ENCODE assay signal across 1 cellular context in the genomic region with DNA sequence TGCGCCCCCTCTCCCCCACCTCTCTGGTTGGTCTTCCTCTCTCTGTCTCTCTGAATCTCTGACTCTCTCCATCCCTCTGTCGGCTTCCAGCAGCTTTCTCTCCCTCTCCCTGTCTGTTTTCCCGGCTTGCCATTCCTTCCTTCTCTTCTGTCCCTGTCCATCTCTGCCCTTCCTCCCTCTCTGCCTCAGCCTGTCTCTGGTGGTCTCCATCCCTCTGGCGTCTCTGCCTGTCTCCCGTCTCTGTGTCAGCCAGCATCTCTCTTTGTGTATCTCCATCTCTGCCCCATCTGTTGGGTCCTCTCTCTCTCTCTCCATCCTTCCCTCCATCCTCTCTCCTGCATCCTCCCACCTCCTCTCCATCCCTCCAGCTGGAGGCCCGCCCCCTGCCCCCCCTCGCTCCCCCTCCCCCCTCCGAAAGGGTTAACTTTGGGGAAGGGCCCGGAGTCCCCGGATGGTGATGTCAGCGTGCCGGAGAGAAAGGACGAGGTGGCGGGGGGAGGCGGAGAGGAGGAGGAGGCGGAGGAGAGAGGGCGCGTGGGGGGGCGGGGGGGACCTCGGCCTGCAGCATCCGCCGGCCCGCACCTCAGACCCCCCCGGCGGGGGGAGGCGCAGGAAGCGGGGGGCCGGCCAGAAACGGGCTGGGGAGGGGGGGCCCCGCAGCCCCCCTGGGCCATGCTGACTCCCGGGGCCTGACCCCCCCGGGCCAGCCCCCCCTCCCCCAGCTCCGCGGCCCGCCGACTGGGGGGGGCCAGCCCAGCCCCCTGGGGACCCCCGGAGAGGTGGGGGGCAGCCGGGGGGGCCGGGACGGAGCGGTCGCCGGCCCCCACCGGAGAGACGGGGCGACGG.
TF ChIP-seq lines count a peak whose summit lies in the region.

Gene BRSK1, plus strand, starts transcription at position 450 of the 846 bp plus-strand sequence. CDS start 446 bp downstream, outside the sequence.

TF ChIP-seq in K562, 482 proteins besides CTCF, POLR2A, EP300 and RAD21 (continued from another document and continues in another):
- TF ChIP-seq, protein P1, sequence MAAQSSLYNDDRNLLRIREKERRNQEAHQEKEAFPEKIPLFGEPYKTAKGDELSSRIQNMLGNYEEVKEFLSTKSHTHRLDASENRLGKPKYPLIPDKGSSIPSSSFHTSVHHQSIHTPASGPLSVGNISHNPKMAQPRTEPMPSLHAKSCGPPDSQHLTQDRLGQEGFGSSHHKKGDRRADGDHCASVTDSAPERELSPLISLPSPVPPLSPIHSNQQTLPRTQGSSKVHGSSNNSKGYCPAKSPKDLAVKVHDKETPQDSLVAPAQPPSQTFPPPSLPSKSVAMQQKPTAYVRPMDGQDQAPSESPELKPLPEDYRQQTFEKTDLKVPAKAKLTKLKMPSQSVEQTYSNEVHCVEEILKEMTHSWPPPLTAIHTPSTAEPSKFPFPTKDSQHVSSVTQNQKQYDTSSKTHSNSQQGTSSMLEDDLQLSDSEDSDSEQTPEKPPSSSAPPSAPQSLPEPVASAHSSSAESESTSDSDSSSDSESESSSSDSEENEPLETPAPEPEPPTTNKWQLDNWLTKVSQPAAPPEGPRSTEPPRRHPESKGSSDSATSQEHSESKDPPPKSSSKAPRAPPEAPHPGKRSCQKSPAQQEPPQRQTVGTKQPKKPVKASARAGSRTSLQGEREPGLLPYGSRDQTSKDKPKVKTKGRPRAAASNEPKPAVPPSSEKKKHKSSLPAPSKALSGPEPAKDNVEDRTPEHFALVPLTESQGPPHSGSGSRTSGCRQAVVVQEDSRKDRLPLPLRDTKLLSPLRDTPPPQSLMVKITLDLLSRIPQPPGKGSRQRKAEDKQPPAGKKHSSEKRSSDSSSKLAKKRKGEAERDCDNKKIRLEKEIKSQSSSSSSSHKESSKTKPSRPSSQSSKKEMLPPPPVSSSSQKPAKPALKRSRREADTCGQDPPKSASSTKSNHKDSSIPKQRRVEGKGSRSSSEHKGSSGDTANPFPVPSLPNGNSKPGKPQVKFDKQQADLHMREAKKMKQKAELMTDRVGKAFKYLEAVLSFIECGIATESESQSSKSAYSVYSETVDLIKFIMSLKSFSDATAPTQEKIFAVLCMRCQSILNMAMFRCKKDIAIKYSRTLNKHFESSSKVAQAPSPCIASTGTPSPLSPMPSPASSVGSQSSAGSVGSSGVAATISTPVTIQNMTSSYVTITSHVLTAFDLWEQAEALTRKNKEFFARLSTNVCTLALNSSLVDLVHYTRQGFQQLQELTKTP (IDR thresholded peaks at IDR 0.05; ENCODE audit: low read depth in 1 of 2, partially characterized antibody in 2 of 2), result peak in 1 of 2 experiments; percentile 39
- TF ChIP-seq KDM1A (IDR thresholded peaks at IDR 0.05) (peak; percentile 73 to 88), KLF1 (tag; IDR thresholded peaks at IDR 0.05) (no peak), OTX1 (CRISPR knock-in tag; IDR thresholded peaks at IDR 0.05) (peak; percentile 40; the same call in 1 of the 2 replicates), HDGF (IDR thresholded peaks at IDR 0.05) (0 out of 2 replicates have a peak, but pooled peaks have one; percentile 39), ZNF316 (IDR thresholded peaks at IDR 0.05) (0 out of 2 replicates have a peak, but pooled peaks have one; percentile 14), HNRNPH1 (optimal IDR thresholded peaks at IDR 0.05; ENCODE audit: low read depth, low read length) (no peak), RCOR1 (IDR thresholded peaks at IDR 0.05; ENCODE audit: borderline replicate concordance in 1 of 2, low read depth in 2 of 2, low read length in 2 of 2) (peak in 1 of 2 experiments; percentile 55; a peak in 2 of 4 replicates), HDAC1 (IDR thresholded peaks at IDR 0.05) (peak in 1 of 2 experiments; percentile 83; a peak in 2 of 4 replicates), MAX (CRISPR knock-in tag; IDR thresholded peaks at IDR 0.05) (peak; percentile 35; the same call in 1 of the 2 replicates), ZFPM2 (CRISPR knock-in tag; IDR thresholded peaks at IDR 0.05) (no peak), MTA1 (IDR thresholded peaks at IDR 0.05; ENCODE audit: borderline replicate concordance) (0 out of 2 replicates have a peak, but pooled peaks have one; percentile 55), POLR2H (tag; IDR thresholded peaks at IDR 0.05; ENCODE audit: low read depth) (no peak), LEF1 (IDR thresholded peaks at IDR 0.05) (no peak), CREM (IDR thresholded peaks at IDR 0.05; ENCODE audit: low read depth) (peak; percentile 53), KAT2B (IDR thresholded peaks at IDR 0.05; ENCODE audit: low read depth, low read length) (no peak), ZNF253 (CRISPR knock-in tag; conservative IDR thresholded peaks at IDR 0.05) (no peak), JUND (IDR thresholded peaks at IDR 0.05; ENCODE audit: borderline replicate concordance, low read depth, low read length) (peak; percentile 48; the same call in 1 of the 2 replicates), JUND (tag; IDR thresholded peaks at IDR 0.05; ENCODE audit: borderline replicate concordance, low read depth, low read length) (no peak; the same call in 2 of the 3 replicates)
- TF ChIP-seq, protein P2, sequence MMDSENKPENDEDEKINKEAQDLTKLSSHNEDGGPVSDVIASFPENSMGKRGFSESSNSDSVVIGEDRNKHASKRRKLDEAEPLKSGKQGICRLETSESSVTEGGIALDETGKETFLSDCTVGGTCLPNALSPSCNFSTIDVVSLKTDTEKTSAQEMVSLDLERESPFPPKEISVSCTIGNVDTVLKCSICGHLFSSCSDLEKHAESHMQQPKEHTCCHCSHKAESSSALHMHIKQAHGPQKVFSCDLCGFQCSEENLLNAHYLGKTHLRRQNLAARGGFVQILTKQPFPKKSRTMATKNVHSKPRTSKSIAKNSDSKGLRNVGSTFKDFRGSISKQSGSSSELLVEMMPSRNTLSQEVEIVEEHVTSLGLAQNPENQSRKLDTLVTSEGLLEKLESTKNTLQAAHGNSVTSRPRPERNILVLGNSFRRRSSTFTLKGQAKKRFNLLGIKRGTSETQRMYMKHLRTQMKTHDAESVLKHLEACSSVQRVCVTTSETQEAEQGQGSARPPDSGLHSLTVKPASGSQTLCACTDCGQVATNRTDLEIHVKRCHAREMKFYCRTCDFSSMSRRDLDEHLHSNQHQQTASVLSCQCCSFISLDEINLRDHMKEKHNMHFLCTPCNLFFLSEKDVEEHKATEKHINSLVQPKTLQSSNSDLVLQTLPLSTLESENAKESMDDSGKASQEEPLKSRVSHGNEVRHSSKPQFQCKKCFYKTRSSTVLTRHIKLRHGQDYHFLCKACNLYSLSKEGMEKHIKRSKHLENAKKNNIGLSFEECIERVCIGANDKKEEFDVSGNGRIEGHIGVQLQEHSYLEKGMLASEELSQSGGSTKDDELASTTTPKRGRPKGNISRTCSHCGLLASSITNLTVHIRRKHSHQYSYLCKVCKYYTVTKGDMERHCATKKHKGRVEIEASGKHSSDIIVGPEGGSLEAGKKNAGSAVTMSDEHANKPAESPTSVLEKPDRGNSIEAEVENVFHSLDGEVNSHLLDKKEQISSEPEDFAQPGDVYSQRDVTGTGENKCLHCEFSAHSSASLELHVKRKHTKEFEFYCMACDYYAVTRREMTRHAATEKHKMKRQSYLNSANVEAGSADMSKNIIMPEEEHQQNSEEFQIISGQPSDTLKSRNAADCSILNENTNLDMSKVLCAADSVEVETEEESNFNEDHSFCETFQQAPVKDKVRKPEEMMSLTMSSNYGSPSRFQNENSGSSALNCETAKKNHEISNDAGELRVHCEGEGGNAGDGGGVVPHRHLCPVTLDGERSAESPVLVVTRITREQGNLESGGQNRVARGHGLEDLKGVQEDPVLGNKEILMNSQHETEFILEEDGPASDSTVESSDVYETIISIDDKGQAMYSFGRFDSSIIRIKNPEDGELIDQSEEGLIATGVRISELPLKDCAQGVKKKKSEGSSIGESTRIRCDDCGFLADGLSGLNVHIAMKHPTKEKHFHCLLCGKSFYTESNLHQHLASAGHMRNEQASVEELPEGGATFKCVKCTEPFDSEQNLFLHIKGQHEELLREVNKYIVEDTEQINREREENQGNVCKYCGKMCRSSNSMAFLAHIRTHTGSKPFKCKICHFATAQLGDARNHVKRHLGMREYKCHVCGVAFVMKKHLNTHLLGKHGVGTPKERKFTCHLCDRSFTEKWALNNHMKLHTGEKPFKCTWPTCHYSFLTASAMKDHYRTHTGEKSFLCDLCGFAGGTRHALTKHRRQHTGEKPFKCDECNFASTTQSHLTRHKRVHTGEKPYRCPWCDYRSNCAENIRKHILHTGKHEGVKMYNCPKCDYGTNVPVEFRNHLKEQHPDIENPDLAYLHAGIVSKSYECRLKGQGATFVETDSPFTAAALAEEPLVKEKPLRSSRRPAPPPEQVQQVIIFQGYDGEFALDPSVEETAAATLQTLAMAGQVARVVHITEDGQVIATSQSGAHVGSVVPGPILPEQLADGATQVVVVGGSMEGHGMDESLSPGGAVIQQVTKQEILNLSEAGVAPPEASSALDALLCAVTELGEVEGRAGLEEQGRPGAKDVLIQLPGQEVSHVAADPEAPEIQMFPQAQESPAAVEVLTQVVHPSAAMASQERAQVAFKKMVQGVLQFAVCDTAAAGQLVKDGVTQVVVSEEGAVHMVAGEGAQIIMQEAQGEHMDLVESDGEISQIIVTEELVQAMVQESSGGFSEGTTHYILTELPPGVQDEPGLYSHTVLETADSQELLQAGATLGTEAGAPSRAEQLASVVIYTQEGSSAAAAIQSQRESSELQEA (IDR thresholded peaks at IDR 0.05; ENCODE audit: low read depth), result 0 out of 2 replicates have a peak, but pooled peaks have one; percentile 15
- TF ChIP-seq, protein P3, sequence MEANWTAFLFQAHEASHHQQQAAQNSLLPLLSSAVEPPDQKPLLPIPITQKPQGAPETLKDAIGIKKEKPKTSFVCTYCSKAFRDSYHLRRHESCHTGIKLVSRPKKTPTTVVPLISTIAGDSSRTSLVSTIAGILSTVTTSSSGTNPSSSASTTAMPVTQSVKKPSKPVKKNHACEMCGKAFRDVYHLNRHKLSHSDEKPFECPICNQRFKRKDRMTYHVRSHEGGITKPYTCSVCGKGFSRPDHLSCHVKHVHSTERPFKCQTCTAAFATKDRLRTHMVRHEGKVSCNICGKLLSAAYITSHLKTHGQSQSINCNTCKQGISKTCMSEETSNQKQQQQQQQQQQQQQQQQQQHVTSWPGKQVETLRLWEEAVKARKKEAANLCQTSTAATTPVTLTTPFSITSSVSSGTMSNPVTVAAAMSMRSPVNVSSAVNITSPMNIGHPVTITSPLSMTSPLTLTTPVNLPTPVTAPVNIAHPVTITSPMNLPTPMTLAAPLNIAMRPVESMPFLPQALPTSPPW (CRISPR knock-in tag; IDR thresholded peaks at IDR 0.05), result peak; percentile 99
- TF ChIP-seq, protein P4, sequence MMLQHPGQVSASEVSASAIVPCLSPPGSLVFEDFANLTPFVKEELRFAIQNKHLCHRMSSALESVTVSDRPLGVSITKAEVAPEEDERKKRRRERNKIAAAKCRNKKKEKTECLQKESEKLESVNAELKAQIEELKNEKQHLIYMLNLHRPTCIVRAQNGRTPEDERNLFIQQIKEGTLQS (IDR thresholded peaks at IDR 0.05), result no peak
- TF ChIP-seq, protein P4 (CRISPR knock-in tag; conservative IDR thresholded peaks at IDR 0.05), result no peak
- TF ChIP-seq, protein P5, sequence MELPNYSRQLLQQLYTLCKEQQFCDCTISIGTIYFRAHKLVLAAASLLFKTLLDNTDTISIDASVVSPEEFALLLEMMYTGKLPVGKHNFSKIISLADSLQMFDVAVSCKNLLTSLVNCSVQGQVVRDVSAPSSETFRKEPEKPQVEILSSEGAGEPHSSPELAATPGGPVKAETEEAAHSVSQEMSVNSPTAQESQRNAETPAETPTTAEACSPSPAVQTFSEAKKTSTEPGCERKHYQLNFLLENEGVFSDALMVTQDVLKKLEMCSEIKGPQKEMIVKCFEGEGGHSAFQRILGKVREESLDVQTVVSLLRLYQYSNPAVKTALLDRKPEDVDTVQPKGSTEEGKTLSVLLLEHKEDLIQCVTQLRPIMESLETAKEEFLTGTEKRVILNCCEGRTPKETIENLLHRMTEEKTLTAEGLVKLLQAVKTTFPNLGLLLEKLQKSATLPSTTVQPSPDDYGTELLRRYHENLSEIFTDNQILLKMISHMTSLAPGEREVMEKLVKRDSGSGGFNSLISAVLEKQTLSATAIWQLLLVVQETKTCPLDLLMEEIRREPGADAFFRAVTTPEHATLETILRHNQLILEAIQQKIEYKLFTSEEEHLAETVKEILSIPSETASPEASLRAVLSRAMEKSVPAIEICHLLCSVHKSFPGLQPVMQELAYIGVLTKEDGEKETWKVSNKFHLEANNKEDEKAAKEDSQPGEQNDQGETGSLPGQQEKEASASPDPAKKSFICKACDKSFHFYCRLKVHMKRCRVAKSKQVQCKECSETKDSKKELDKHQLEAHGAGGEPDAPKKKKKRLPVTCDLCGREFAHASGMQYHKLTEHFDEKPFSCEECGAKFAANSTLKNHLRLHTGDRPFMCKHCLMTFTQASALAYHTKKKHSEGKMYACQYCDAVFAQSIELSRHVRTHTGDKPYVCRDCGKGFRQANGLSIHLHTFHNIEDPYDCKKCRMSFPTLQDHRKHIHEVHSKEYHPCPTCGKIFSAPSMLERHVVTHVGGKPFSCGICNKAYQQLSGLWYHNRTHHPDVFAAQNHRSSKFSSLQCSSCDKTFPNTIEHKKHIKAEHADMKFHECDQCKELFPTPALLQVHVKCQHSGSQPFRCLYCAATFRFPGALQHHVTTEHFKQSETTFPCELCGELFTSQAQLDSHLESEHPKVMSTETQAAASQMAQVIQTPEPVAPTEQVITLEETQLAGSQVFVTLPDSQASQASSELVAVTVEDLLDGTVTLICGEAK (IDR thresholded peaks at IDR 0.05), result 0 out of 2 replicates have a peak, but pooled peaks have one; percentile 22
- TF ChIP-seq, protein P5 (CRISPR knock-in tag; IDR thresholded peaks at IDR 0.05), result no peak
